ENCODE assay signal across 10 cellular contexts in the genomic region with DNA sequence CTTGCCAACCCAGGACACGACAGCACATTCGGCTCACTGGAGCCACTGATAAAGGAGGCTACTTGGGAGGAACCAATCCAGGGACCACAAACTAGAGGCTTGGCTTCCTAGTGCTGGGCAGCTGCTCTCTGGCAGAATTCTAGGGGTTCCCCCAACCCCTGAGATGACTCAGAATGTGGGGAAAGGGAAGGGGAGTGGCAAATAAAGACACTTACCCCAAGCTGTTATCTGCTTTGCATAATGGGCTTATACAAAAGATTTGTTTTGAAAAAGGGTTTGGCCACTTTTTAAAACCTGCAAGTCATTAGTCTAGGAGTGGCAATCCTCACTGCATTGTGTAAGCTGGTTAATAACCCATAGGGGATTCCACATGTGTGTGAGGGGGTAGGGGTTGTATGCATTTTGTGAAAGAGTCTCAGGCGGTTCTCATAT.
DNase-seq lines count a peak whose midpoint lies in the region; ATAC-seq and TF ChIP-seq lines count a peak whose summit lies in the region.
"Had no signal": no experiment of that assay in that cellular context is flagged by ENCODE, and none has a peak within 500 bp of the region (broad histone marks: within the 10 kb centered on the region; RNA-seq: fewer than 3 reads in every experiment).

No MANE protein-coding gene starts in this region.

- peaks cover 0 to 15% of the 10 kb centered on the region in 2 donors for H3K4me1 ChIP-seq in right atrium auricular region

- H3K27ac ChIP-seq in right atrium auricular region, result no peak overlapping the region

- peak; percentile 17 for ATAC-seq in Right ventricle myocardium superior (ENCODE audit: poor library complexity)
- ATAC-seq in HG02610 (IDR thresholded peaks at IDR 0.05; ENCODE audit: unreplicated experiment), result peak; percentile 76
- ATAC-seq in HG03521 (IDR thresholded peaks at IDR 0.05; ENCODE audit: unreplicated experiment), result peak; percentile 47
- ATAC-seq: Right ventricle myocardium inferior had no signal

- no peaks in the 10 kb centered on the region for H3K27me3 ChIP-seq in right atrium auricular region

- TF ChIP-seq CTCF in right atrium auricular region (IDR thresholded peaks at IDR 0.05), result no peak

- DNase-seq in Right ventricle myocardium superior, result no peak
- no peak for DNase-seq in right atrium auricular region (ENCODE audit: low spot score)
- DNase-seq in NCI-H2171 treated with DMSO at 0.1 percent for 48 hours (lab: John Stamatoyannopoulos, UW), result no peak
- DNase-seq in kidney tubule cell (ENCODE audit: low spot score), result no peak
- no peak for DNase-seq in amniotic stem cell (lab: John Stamatoyannopoulos, UW)
- no peak for DNase-seq in cerebellum (ENCODE audit: low spot score)
- DNase-seq: substantia nigra had no signal

- no peak overlapping the region for H3K4me3 ChIP-seq in right atrium auricular region

- H3K36me3 ChIP-seq in right atrium auricular region, result no peaks in the 10 kb centered on the region

- intact Hi-C loops in Right ventricle myocardium superior (cut with DNase I), result no loop called here

- no peaks in the 10 kb centered on the region for H3K9me3 ChIP-seq in right atrium auricular region

Comparison
In these comparisons a context has a peak if more than half of its experiments do, and no peak if none do; other contexts are left out.
1. ATAC-seq: peak in every context shown above with its lines; median percentile 76 in HG02610; 47 in HG03521; 17 in Right ventricle myocardium superior.